Comparison of ENCODE assay signal across 28 cellular contexts in genomic region chr21:35886887-35887286, GRCh38.
"Had no signal": no experiment of that assay in that cellular context is flagged by ENCODE, and none has a peak within 500 bp of the region (broad histone marks: within the 10 kb centered on the region; RNA-seq: fewer than 3 reads in every experiment).

No MANE protein-coding gene starts in this region.

- H3K4me3 ChIP-seq: pancreas, psoas muscle, right lobe of liver, sigmoid colon, suprapubic skin, thoracic aorta, thyroid gland, tibial nerve, upper lobe of left lung, vagina had no signal

- H3K9me3 ChIP-seq: neutrophil, pancreas, psoas muscle, right lobe of liver, sigmoid colon, suprapubic skin, thoracic aorta, thyroid gland, tibial nerve, upper lobe of left lung, vagina had no signal

- H3K36me3 ChIP-seq: neutrophil, pancreas, right lobe of liver, sigmoid colon, suprapubic skin, thoracic aorta, thyroid gland, tibial nerve, upper lobe of left lung, vagina had no signal

- ATAC-seq: naive thymus-derived CD8-positive, alpha-beta T cell; pancreas; psoas muscle; right cardiac atrium; right lobe of liver; stimulated activated memory B cell treated with anti-CD40 and anti-IgM and Interleukin-4, amounts not matched to agents 10 μg/mL and 1 μg/mL and 100 μg/mL, for 72 hours; stimulated activated naive CD8-positive, alpha-beta T cell treated with anti-CD3 and anti-CD28 coated beads, Interleukin-15, amount 100 ng/mL, for 72 hours; stimulated activated naive CD8-positive, alpha-beta T cell treated with anti-CD3 and anti-CD28 coated beads, Interleukin-15, Interleukin-2, amounts not matched to agents 100 U/mL and 50 U/mL, for 24 hours had no signal

- H3K4me1 ChIP-seq: pancreas, psoas muscle, right lobe of liver, sigmoid colon had no signal

- DNase-seq: naive B cell; naive thymus-derived CD8-positive, alpha-beta T cell; nephron progenitor cell; nucleus accumbens; psoas muscle; right lobe of liver; sigmoid colon; small intestine; stimulated activated CD4-positive, alpha-beta T cell treated with anti-CD3 and anti-CD28 coated beads, Interleukin-1b, Interleukin-23, amount 100 ng/mL, for 48 hours; stimulated activated CD4-positive, alpha-beta T cell treated with anti-CD3 and anti-CD28 coated beads, Interleukin-4, amount 100 ng/mL, for 1 hour; stimulated activated CD4-positive, alpha-beta T cell treated with anti-CD3 and anti-CD28 coated beads, Interleukin-4, amount 100 ng/mL, for 4 hours; stimulated activated CD8-positive, alpha-beta memory T cell treated with anti-CD3 and anti-CD28 coated beads, Interleukin-4, amount 100 ng/mL, for 48 hours; stimulated activated naive CD4-positive, alpha-beta T cell; stimulated activated naive CD8-positive, alpha-beta T cell treated with anti-CD3 and anti-CD28 coated beads, Interleukin-15, amount 100 ng/mL, for 72 hours; stimulated activated naive CD8-positive, alpha-beta T cell treated with anti-CD3 and anti-CD28 coated beads, Interleukin-15, Interleukin-2, amounts not matched to agents 100 U/mL and 50 U/mL, for 24 hours; substantia nigra; thyroid gland; trophoblast cell had no signal

- H3K27ac ChIP-seq: neutrophil, pancreas, psoas muscle, right lobe of liver, sigmoid colon, suprapubic skin, thoracic aorta, thyroid gland, tibial nerve, upper lobe of left lung, vagina had no signal

- H3K27me3 ChIP-seq: neutrophil, right lobe of liver, thyroid gland, tibial nerve, upper lobe of left lung, vagina had no signal

- FAIRE-seq: pancreas, small intestine, urothelium cell line had no signal
